10 cellular contexts compared by ENCODE assay signal in genomic region chr3:176906046-176906905, GRCh38.
DNase-seq lines count a peak whose midpoint lies in the region; ATAC-seq and TF ChIP-seq lines count a peak whose summit lies in the region.
"Had no signal": no experiment of that assay in that cellular context is flagged by ENCODE, and none has a peak within 500 bp of the region (broad histone marks: within the 10 kb centered on the region; RNA-seq: fewer than 3 reads in every experiment).

No MANE protein-coding gene starts in this region.

- TF ChIP-seq POLR2A in breast epithelium (IDR thresholded peaks at IDR 0.05) = no peak
- no peak for TF ChIP-seq POLR2A in right lobe of liver (IDR thresholded peaks at IDR 0.05)

- no peaks in the 10 kb centered on the region for H3K4me1 Mint-ChIP-seq in activated T-helper 1 cell treated with anti-CD3 and anti-CD28 coated beads, Interleukin-12 subunit alpha, Interleukin-12 subunit beta, Interleukin-2, Interleukin-4 antibody, amounts not matched to agents 30 ng/mL and 10 ng/mL and 1 ng/mL, durations not matched to agents 14 hours and 24 hours and 36 hours (ENCODE audit: low read depth)
- H3K4me1 Mint-ChIP-seq: naive thymus-derived CD8-positive, alpha-beta T cell had no signal

- intact Hi-C loops in breast epithelium (cut with DNase I; ENCODE audit: low total_unique reads) = loop anchor here (2.0 kb wide), 1 partner anchor 63 kb away; no protein-coding TSS in a partner anchor
- intact Hi-C loops in right lobe of liver (cut with DNase I) = no loop called here
- intact Hi-C loops in activated T-helper 1 cell treated with anti-CD3 and anti-CD28 coated beads, Interleukin-12 subunit alpha, Interleukin-12 subunit beta, Interleukin-2, Interleukin-4 antibody, amounts not matched to agents 30 ng/mL and 10 ng/mL and 1 ng/mL, durations not matched to agents 14 hours and 24 hours and 36 hours (cut with micrococcal nuclease) = no loop called here

- H3K27me3 Mint-ChIP-seq in activated T-helper 1 cell treated with anti-CD3 and anti-CD28 coated beads, Interleukin-12 subunit alpha, Interleukin-12 subunit beta, Interleukin-2, Interleukin-4 antibody, amounts not matched to agents 30 ng/mL and 10 ng/mL and 1 ng/mL, durations not matched to agents 14 hours and 24 hours and 36 hours (ENCODE audit: insufficient read depth) = no peaks in the 10 kb centered on the region

- WGBS in right lobe of liver (ENCODE audit: insufficient coverage, low coverage, low lambda C conversion rate, missing lambda C conversion rate) = 33% methylated on average over 5 of the region's 5 CpGs

- no peak overlapping the region for H3K4me3 Mint-ChIP-seq in activated T-helper 1 cell treated with anti-CD3 and anti-CD28 coated beads, Interleukin-12 subunit alpha, Interleukin-12 subunit beta, Interleukin-2, Interleukin-4 antibody, amounts not matched to agents 30 ng/mL and 10 ng/mL and 1 ng/mL, durations not matched to agents 14 hours and 24 hours and 36 hours
- H3K4me3 Mint-ChIP-seq: naive thymus-derived CD8-positive, alpha-beta T cell had no signal

- no peaks in the 10 kb centered on the region for H3K9me3 Mint-ChIP-seq in activated T-helper 1 cell treated with anti-CD3 and anti-CD28 coated beads, Interleukin-12 subunit alpha, Interleukin-12 subunit beta, Interleukin-2, Interleukin-4 antibody, amounts not matched to agents 30 ng/mL and 10 ng/mL and 1 ng/mL, durations not matched to agents 14 hours and 24 hours and 36 hours
- H3K9me3 Mint-ChIP-seq: naive thymus-derived CD8-positive, alpha-beta T cell had no signal

- peak overlapping the region; percentile 39 to 77 for H3K27ac ChIP-seq in breast epithelium
- H3K27ac ChIP-seq in right lobe of liver = peak overlapping the region; percentile 45 to 48 (median 46)

- DNase-seq in DMS53 treated with DMSO at 0.1 percent for 48 hours (lab: John Stamatoyannopoulos, UW; ENCODE audit: unreplicated experiment) (peak; percentile 22), NCI-H2081 (lab: John Stamatoyannopoulos, UW) (peak; percentile 76 to 89), breast epithelium (ENCODE audit: low spot score in 2 of 2) (no peak), right lobe of liver (peak in 1 of 3 donors; percentile 49), RKO (ENCODE audit: low spot score) (no peak)
- no peak for DNase-seq in activated T-helper 1 cell treated with anti-CD3 and anti-CD28 coated beads, Interleukin-12 subunit alpha, Interleukin-12 subunit beta, Interleukin-2, Interleukin-4 antibody, amounts not matched to agents 30 ng/mL and 10 ng/mL and 1 ng/mL, durations not matched to agents 14 hours and 24 hours and 36 hours (ENCODE audit: low spot score)
- DNase-seq: GDM1; naive thymus-derived CD8-positive, alpha-beta T cell had no signal

- peak; percentile 88 to 97 (median 92) for ATAC-seq in right lobe of liver
- ATAC-seq in GM19023 (IDR thresholded peaks at IDR 0.05; ENCODE audit: unreplicated experiment) = no peak
- no peak for ATAC-seq in GM21825 (IDR thresholded peaks at IDR 0.05; ENCODE audit: unreplicated experiment)
- ATAC-seq: naive thymus-derived CD8-positive, alpha-beta T cell had no signal

- H3K9me3 ChIP-seq in breast epithelium = no peaks in the 10 kb centered on the region
- H3K9me3 ChIP-seq in right lobe of liver = no peaks in the 10 kb centered on the region

- no peak overlapping the region for H3K27ac Mint-ChIP-seq in activated T-helper 1 cell treated with anti-CD3 and anti-CD28 coated beads, Interleukin-12 subunit alpha, Interleukin-12 subunit beta, Interleukin-2, Interleukin-4 antibody, amounts not matched to agents 30 ng/mL and 10 ng/mL and 1 ng/mL, durations not matched to agents 14 hours and 24 hours and 36 hours
- H3K27ac Mint-ChIP-seq: naive thymus-derived CD8-positive, alpha-beta T cell had no signal

- H3K36me3 ChIP-seq in breast epithelium (no peaks in the 10 kb centered on the region), right lobe of liver (no peaks in the 10 kb centered on the region)

- peaks cover 0 to 10% of the 10 kb centered on the region in 2 donors for H3K4me1 ChIP-seq in breast epithelium
- peaks cover 0 to 11% (median 0%) of the 10 kb centered on the region in 4 donors for H3K4me1 ChIP-seq in right lobe of liver

- no peak for TF ChIP-seq CTCF in breast epithelium (IDR thresholded peaks at IDR 0.05)
- no peak for TF ChIP-seq CTCF in right lobe of liver (IDR thresholded peaks at IDR 0.05)

- H3K27me3 ChIP-seq in breast epithelium = no peaks in the 10 kb centered on the region
- H3K27me3 ChIP-seq in right lobe of liver = no peaks in the 10 kb centered on the region

- H3K4me3 ChIP-seq in breast epithelium (no peak overlapping the region), right lobe of liver (no peak overlapping the region)

- H3K36me3 Mint-ChIP-seq in activated T-helper 1 cell treated with anti-CD3 and anti-CD28 coated beads, Interleukin-12 subunit alpha, Interleukin-12 subunit beta, Interleukin-2, Interleukin-4 antibody, amounts not matched to agents 30 ng/mL and 10 ng/mL and 1 ng/mL, durations not matched to agents 14 hours and 24 hours and 36 hours (ENCODE audit: low read depth) = no peaks in the 10 kb centered on the region
- H3K36me3 Mint-ChIP-seq: naive thymus-derived CD8-positive, alpha-beta T cell had no signal

Comparison
In these comparisons a context has a peak if more than half of its experiments do, and no peak if none do; other contexts are left out.
1. DNase-seq: peak in DMS53 treated with DMSO at 0.1 percent for 48 hours (single experiment) and NCI-H2081 (2 of 2); none in breast epithelium (0 of 2), activated T-helper 1 cell treated with anti-CD3 and anti-CD28 coated beads, Interleukin-12 subunit alpha, Interleukin-12 subunit beta, Interleukin-2, Interleukin-4 antibody, amounts not matched to agents 30 ng/mL and 10 ng/mL and 1 ng/mL, durations not matched to agents 14 hours and 24 hours and 36 hours (single experiment) and RKO (single experiment).
2. ATAC-seq: peak in right lobe of liver (4 of 4); none in GM19023 (single experiment) and GM21825 (single experiment).